In the genomic region with DNA sequence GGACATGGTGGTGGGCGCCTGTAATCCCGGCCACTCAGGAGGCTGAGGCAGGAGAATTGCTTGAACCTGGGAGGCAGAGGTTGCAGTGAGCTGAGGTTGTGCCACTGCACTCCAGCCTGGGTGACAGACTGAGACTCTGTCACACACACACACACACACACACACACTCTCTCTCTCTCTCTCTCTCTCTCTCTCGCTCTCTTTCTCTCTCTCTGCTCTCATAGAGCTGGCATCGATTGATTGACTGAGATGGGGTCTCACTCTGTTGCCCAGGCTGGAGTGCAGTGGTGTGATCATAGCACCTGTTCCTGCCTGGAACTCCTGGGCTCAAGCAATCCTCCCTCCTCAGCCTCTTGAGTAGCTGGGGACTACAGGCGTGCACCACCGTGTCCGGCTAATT, we compare ENCODE assay signal across 1 cellular context. TPM values are rescaled to one million over a fixed set of nuclear protein-coding genes. Genes with fewer than 3 reads are reported as not detected.
"Had no signal": no experiment of that assay in that cellular context is flagged by ENCODE, and none has a peak within 500 bp of the region (broad histone marks: within the 10 kb centered on the region; RNA-seq: fewer than 3 reads in every experiment).

No MANE protein-coding gene starts in this region.

RNA-seq across cellular contexts. Expression of a gene that starts 51.3 kb away (rescaled TPM):
- total RNA-seq: foreskin keratinocyte had no signal
- polyA plus RNA-seq: foreskin keratinocyte had no signal

RNA-seq across cellular contexts. Expression of a gene that starts 56.8 kb away (rescaled TPM):
- total RNA-seq: foreskin keratinocyte had no signal
- polyA plus RNA-seq: foreskin keratinocyte had no signal
